23 cellular contexts compared by ENCODE assay signal in genomic region chr19:12272386-12272785, GRCh38. TPM values are rescaled to one million over a fixed set of nuclear protein-coding genes. Genes with fewer than 3 reads are reported as not detected.
A peak's percentile ranks its signal among the peaks of the same experiment; 100 is the strongest.
DNase-seq lines count a peak whose midpoint lies in the region; ATAC-seq, FAIRE-seq and TF ChIP-seq lines count a peak whose summit lies in the region.
"Had no signal": no experiment of that assay in that cellular context is flagged by ENCODE, and none has a peak within 500 bp of the region (broad histone marks: within the 10 kb centered on the region; RNA-seq: fewer than 3 reads in every experiment).

No MANE protein-coding gene starts in this region.

- H3K9me3 ChIP-seq in right cardiac atrium (ENCODE audit: control insufficient read depth, low read length), result peaks cover 6% of the 10 kb centered on the region
- peaks cover 43% of the 10 kb centered on the region for H3K9me3 ChIP-seq in GM12878 (replicated peaks; ENCODE audit: control insufficient read depth, insufficient read depth, low read length)
- peaks cover 55 to 76% (median 72%) of the 10 kb centered on the region in 5 donors for H3K9me3 ChIP-seq in subcutaneous abdominal adipose tissue (ENCODE audit: control insufficient read depth in 5 of 5, low read length in 5 of 5)
- peaks cover 0 to 99% (median 37%) of the 10 kb centered on the region in 3 donors for H3K9me3 ChIP-seq in tibial artery

- H2BK5ac ChIP-seq in mesendoderm (ENCODE audit: low read length), result no peak overlapping the region

- H3K4ac ChIP-seq in mesendoderm (ENCODE audit: low read depth, low read length), result no peak overlapping the region

- no peaks in the 10 kb centered on the region for H3K79me2 ChIP-seq in GM12878 (ENCODE audit: control insufficient read depth, insufficient read depth, low read length)
- H3K79me2 ChIP-seq in mesendoderm (ENCODE audit: control insufficient read depth, insufficient read depth, low read length), result no peaks in the 10 kb centered on the region

- POLR2A ChIA-PET in GM12878 (lab: Charles Lee), result no interaction called here

- H3K79me1 ChIP-seq in mesendoderm (ENCODE audit: low read length), result no peaks in the 10 kb centered on the region

- no peak overlapping the region for H3K9ac ChIP-seq in GM12878 (ENCODE audit: control insufficient read depth, insufficient read depth, low read length)
- H3K9ac ChIP-seq in mesendoderm (ENCODE audit: low read length), result no peak overlapping the region
- H3K9ac ChIP-seq in subcutaneous abdominal adipose tissue (ENCODE audit: low read length in 5 of 5), result no peak overlapping the region

- no peaks in the 10 kb centered on the region for H4K20me1 ChIP-seq in GM12878 (ENCODE audit: control insufficient read depth, insufficient read depth)

- no peak for TF ChIP-seq POLR2A in GM12878 (IDR thresholded peaks at IDR 0.05; ENCODE audit: low read depth, low read length)

- SMC1A ChIA-PET in GM12878 (lab: Charles Lee; ENCODE audit: uncharacterized antibody, unreplicated experiment), result no interaction called here

- in situ Hi-C loops in GM12878 (cut with MboI), result no loop called here

- no peak for TF ChIP-seq RAD21 in GM12878 (IDR thresholded peaks at IDR 0.05; ENCODE audit: insufficient read depth, low read depth, low read length)

- RAD21 ChIA-PET in GM12878 (lab: Charles Lee; ENCODE audit: unreplicated experiment), result no interaction called here

- H3K18ac ChIP-seq in mesendoderm (ENCODE audit: low read length), result no peak overlapping the region

- H2AK5ac ChIP-seq in mesendoderm (ENCODE audit: low read length), result no peak overlapping the region

- no TSS peak for BruUV-seq in GM12878 (replicated peaks; lab: Mats Ljungman, UMichigan)

- CTCF ChIA-PET in GM12878 (lab: Yijun Ruan, JAX), result no interaction called here

- H3K36me3 ChIP-seq in GM12878 (ENCODE audit: control insufficient read depth in 2 of 2, insufficient read depth in 2 of 2, low read length in 1 of 2), result peaks cover 1 to 6% of the 10 kb centered on the region in 2 experiments; a peak in 2 of 4 replicates
- H3K36me3 ChIP-seq in mesendoderm (ENCODE audit: control insufficient read depth, insufficient read depth, low read length), result peaks cover 9% of the 10 kb centered on the region
- H3K36me3 ChIP-seq in subcutaneous abdominal adipose tissue (ENCODE audit: control insufficient read depth in 5 of 5, insufficient read depth in 5 of 5, low read length in 5 of 5), result peaks cover 37 to 57% (median 49%) of the 10 kb centered on the region in 5 donors
- peaks cover 74 to 81% (median 75%) of the 10 kb centered on the region in 3 donors for H3K36me3 ChIP-seq in tibial artery

- H3K27me3 ChIP-seq in right cardiac atrium (ENCODE audit: control insufficient read depth, insufficient read depth), result no peaks in the 10 kb centered on the region
- H3K27me3 ChIP-seq in GM12878 (replicated peaks in 1 of 2; ENCODE audit: control insufficient read depth in 2 of 2, insufficient read depth in 2 of 2, low read length in 1 of 2), result no peaks in the 10 kb centered on the region
- no peaks in the 10 kb centered on the region for H3K27me3 ChIP-seq in mesendoderm (ENCODE audit: insufficient read depth, low read length, poor library complexity)
- no peaks in the 10 kb centered on the region for H3K27me3 ChIP-seq in subcutaneous abdominal adipose tissue (ENCODE audit: control insufficient read depth in 5 of 5, insufficient read depth in 4 of 5, low read length in 5 of 5)
- no peaks in the 10 kb centered on the region for H3K27me3 ChIP-seq in tibial artery

- TF ChIP-seq CTCF in GM12878 (IDR thresholded peaks at IDR 0.05 in 2 of 3, conservative IDR thresholded peaks at IDR 0.05 in 1 of 3; ENCODE audit: control insufficient read depth in 2 of 3, extremely low read depth in 1 of 3, insufficient read depth in 1 of 3, low read depth in 3 of 3, low read length in 3 of 3), result no peak
- TF ChIP-seq CTCF in tibial artery (IDR thresholded peaks at IDR 0.05), result no peak

- ATAC-seq in right cardiac atrium, result no peak
- no peak for ATAC-seq in GM12878
- no peak for ATAC-seq in GM21723 (IDR thresholded peaks at IDR 0.05; ENCODE audit: unreplicated experiment)
- ATAC-seq: HepG2 had no signal

- no peak overlapping the region for H2BK120ac ChIP-seq in mesendoderm (ENCODE audit: low read depth, low read length)

- TF ChIP-seq EP300 in GM12878 (IDR thresholded peaks at IDR 0.05; ENCODE audit: borderline replicate concordance in 1 of 2, control insufficient read depth in 1 of 2, low read depth in 2 of 2, low read length in 2 of 2), result no peak

- H3K27ac ChIP-seq in right cardiac atrium (ENCODE audit: low read length), result no peak overlapping the region
- no peak overlapping the region for H3K27ac ChIP-seq in GM12878 (ENCODE audit: control insufficient read depth, insufficient read depth)
- H3K27ac ChIP-seq in mesendoderm (ENCODE audit: low read depth, low read length), result no peak overlapping the region
- no peak overlapping the region for H3K27ac ChIP-seq in subcutaneous abdominal adipose tissue (ENCODE audit: low read depth, low read length)
- H3K27ac ChIP-seq in tibial artery, result no peak overlapping the region
- H3K27ac ChIP-seq: 22Rv1, SK-N-MC had no signal

- H3K56ac ChIP-seq in mesendoderm (ENCODE audit: low read length), result no peak overlapping the region

- WGBS in right cardiac atrium, result over 99% methylated on average over 5 of the region's 5 CpGs
- 91% methylated on average over 5 of the region's 5 CpGs for WGBS in GM12878 (ENCODE audit: insufficient coverage, insufficient replicate concordance, low lambda C conversion rate, missing lambda C conversion rate)
- no CpG with 5 or more reads among the region's 5 CpGs for WGBS in mesendoderm (ENCODE audit: extremely low coverage, insufficient coverage, low lambda C conversion rate)

- no peak overlapping the region for H4K8ac ChIP-seq in mesendoderm (ENCODE audit: low read depth, low read length)

- no peak overlapping the region for H3K23ac ChIP-seq in mesendoderm (ENCODE audit: low read length)

- DNase-seq in right cardiac atrium (no peak), cardiac septum (ENCODE audit: low spot score) (no peak), GM12878 (ENCODE audit: low read depth, low spot score) (no peak), mesendoderm (peak; percentile 5), tibial artery (no peak), NCI-H1105 (lab: John Stamatoyannopoulos, UW) (no peak)
- DNase-seq: CD4-positive, CD25-positive, alpha-beta regulatory T cell; GF-D8; H9; KG1; NCI-H1417; NCI-H187; NCI-H2107; NCI-H510A; NCI-H748 treated with DMSO at 0.1 percent for 48 hours; NK-92 treated with Interleukin-12 subunit alpha and Interleukin-12 subunit beta, amount 100 ng/mL, for 24 hours; SHP77 had no signal

- peak overlapping the region; percentile 5 for H3K4me3 ChIP-seq in right cardiac atrium (ENCODE audit: low read length)
- H3K4me3 ChIP-seq in GM12878, result no peak overlapping the region
- peak overlapping the region; percentile 20 for H3K4me3 ChIP-seq in mesendoderm (ENCODE audit: low read length)
- peak overlapping the region in 4 of 5 donors; percentile 32 to 64 (median 47) for H3K4me3 ChIP-seq in subcutaneous abdominal adipose tissue (ENCODE audit: low read depth in 1 of 5, low read length in 5 of 5)
- no peak overlapping the region for H3K4me3 ChIP-seq in tibial artery
- H3K4me3 ChIP-seq: SK-N-MC had no signal

- H3K4me1 ChIP-seq in right cardiac atrium (ENCODE audit: control insufficient read depth, insufficient read depth, low read length) (no peaks in the 10 kb centered on the region), GM12878 (ENCODE audit: control insufficient read depth, insufficient read depth, low read length) (no peaks in the 10 kb centered on the region), mesendoderm (ENCODE audit: control insufficient read depth, low read depth, low read length) (no peaks in the 10 kb centered on the region), subcutaneous abdominal adipose tissue (ENCODE audit: control insufficient read depth in 5 of 5, insufficient read depth in 5 of 5, low read length in 5 of 5) (peaks cover 0 to 3% (median 0%) of the 10 kb centered on the region in 5 donors), tibial artery (no peaks in the 10 kb centered on the region)

- no peak for FAIRE-seq in GM12878 (lab: Jason Lieb, UNC)
- FAIRE-seq: GM12891, HepG2 had no signal

- intact Hi-C loops in right cardiac atrium (cut with DNase I) (no loop called here), cardiac septum (cut with DNase I) (no loop called here), GM12878 (cut with micrococcal nuclease; ENCODE audit: unreplicated experiment) (no loop called here), tibial artery (cut with DNase I; ENCODE audit: low total_unique reads) (no loop called here)

- H3K4me2 ChIP-seq in GM12878 (ENCODE audit: control insufficient read depth, insufficient read depth) (no peak overlapping the region), mesendoderm (ENCODE audit: low read length) (no peak overlapping the region)

- H2AFZ ChIP-seq in GM12878 (ENCODE audit: control insufficient read depth, low read depth, low read length), result no peak overlapping the region

- no peak overlapping the region for H2BK15ac ChIP-seq in mesendoderm (replicated peaks; ENCODE audit: low read depth)

- H4K5ac ChIP-seq in mesendoderm (ENCODE audit: low read length), result no peak overlapping the region

TF ChIP-seq in GM12878, 131 proteins besides CTCF, POLR2A, EP300 and RAD21:
- TF ChIP-seq ZNF274 (IDR thresholded peaks at IDR 0.05; ENCODE audit: insufficient read depth, insufficient read length) (peak; percentile 27), ZNF217 (IDR thresholded peaks at IDR 0.05) (no peak)
TF ChIP-seq in GM12878: peak in this region for 1.

RNA-seq across cellular contexts. Expression of gene ZNF44, which starts 22.3 kb away (rescaled TPM):
- total RNA-seq in right cardiac atrium, result 10 to 100 TPM in 1 of 4 donors, 1 to 10 TPM in 3; 8.9 to 13.1 (median 9.5) TPM
- polyA plus RNA-seq in right cardiac atrium, result 5.3 TPM
- total RNA-seq in cardiac septum, result 10.8 TPM
- total RNA-seq in GM12878 (2013; cell fraction: nucleolus; rRNA removed), result 33.3 and 35.4 TPM in 2 replicates
- total RNA-seq in GM12878 (2014; rRNA removed), result 3.8 and 4.3 TPM in 2 replicates
- total RNA-seq in GM12878 (2014; rRNA removed; fragmentation: Illumina TruSeq; extraction: Trizol), result 7.2 and 7.4 TPM in 2 replicates
- total RNA-seq in GM12878 (2021), result 4.4 and 5.5 TPM in 2 replicates
- polyA plus RNA-seq in GM12878 (2011; ENCODE audit: low read depth), result 2.8 TPM
- polyA plus RNA-seq in GM12878 (2011; rRNA removed), result 11.3 and 16.4 TPM in 2 replicates
- 6.3 and 6.8 TPM in 2 replicates for polyA plus RNA-seq in GM12878 (2011; cell fraction: cytosol; rRNA removed)
- polyA plus RNA-seq in GM12878 (2011; cell fraction: nucleus; rRNA removed), result 10.5 and 12.7 TPM in 2 replicates
- polyA plus RNA-seq in GM12878 (2012), result 4.4 and 5.1 TPM in 2 replicates
- polyA plus RNA-seq in GM12878 (2014; fragmentation: Illumina TruSeq; extraction: Trizol), result 6.0 and 7.9 TPM in 2 replicates
- polyA plus RNA-seq in GM12878 (2014; fragmentation: Nextera tagmentation; extraction: Ambion mirVana), result 1 to 10 TPM; 4.0 to 4.5 TPM
- polyA plus RNA-seq in GM12878 (2014; rRNA removed), result 2.7 and 3.7 TPM in 2 replicates
- 1 to 10 TPM; 5.3 to 7.3 TPM for polyA plus RNA-seq in GM12878 (2016; fragmentation: Nextera tagmentation; extraction: Ambion mirVana)
- polyA minus RNA-seq in GM12878 (2011; rRNA and poly(A)+ RNA removed), result 8.7 and 11.3 TPM in 2 replicates
- 3.9 and 5.6 TPM in 2 replicates for polyA minus RNA-seq in GM12878 (2011; cell fraction: cytosol; rRNA and poly(A)+ RNA removed)
- polyA minus RNA-seq in GM12878 (2011; cell fraction: nucleus; rRNA and poly(A)+ RNA removed), result 6.2 and 11.2 TPM in 2 replicates
- 2.3 TPM for polyA plus RNA-seq in mesendoderm (2013, experiment 1 of 2)
- 2.3 TPM for polyA plus RNA-seq in mesendoderm (2013, experiment 2 of 2)

Comparison
In these comparisons a context has a peak if more than half of its experiments do, and no peak if none do; other contexts are left out.
1. H3K4me3 ChIP-seq: peak in right cardiac atrium (single experiment), mesendoderm (single experiment) and subcutaneous abdominal adipose tissue (4 of 5); none in GM12878 (single experiment) and tibial artery (0 of 2).